ENCODE assay signal across 8 cellular contexts in the genomic region with DNA sequence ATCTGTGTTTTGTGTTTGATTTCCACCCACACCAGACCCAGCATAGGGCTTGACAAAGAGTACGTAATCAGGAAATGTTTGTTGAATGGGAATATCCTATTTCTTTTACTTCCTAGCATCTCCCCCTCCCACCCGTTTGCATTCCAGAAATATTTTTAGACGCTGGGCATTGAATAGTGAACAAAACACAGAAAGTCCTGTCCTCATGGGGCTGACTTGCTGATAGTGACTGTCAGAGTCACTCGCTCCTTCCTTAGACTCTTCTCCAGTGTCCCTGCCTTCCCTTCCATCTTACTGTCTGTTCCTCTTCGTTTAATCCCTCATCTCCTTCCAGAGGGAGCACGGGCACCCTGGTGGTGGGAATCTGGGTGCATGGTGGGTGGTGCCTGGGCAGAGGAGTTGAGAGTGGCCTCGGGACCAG. TPM values are rescaled to one million over a fixed set of nuclear protein-coding genes. Genes with fewer than 3 reads are reported as not detected.
DNase-seq lines count a peak whose midpoint lies in the region; ATAC-seq and TF ChIP-seq lines count a peak whose summit lies in the region.

No MANE protein-coding gene starts in this region.

- peak overlapping the region; percentile 78 for H3K4me3 ChIP-seq in GM08714 (ENCODE audit: low read length)
- H3K4me3 ChIP-seq in coronary artery: peak overlapping the region; percentile 85
- H3K4me3 ChIP-seq in naive thymus-derived CD4-positive, alpha-beta T cell (ENCODE audit: low read length): peak overlapping the region; percentile 78

- CTCF ChIA-PET in naive thymus-derived CD4-positive, alpha-beta T cell (lab: Charles Lee): interaction anchor here (0.6 to 1.6 kb wide), 2 partner anchors 28 to 394 kb away, joined by 3 to 6 read pairs; no protein-coding TSS in a partner anchor

- H3K27me3 ChIP-seq in naive thymus-derived CD4-positive, alpha-beta T cell (ENCODE audit: control insufficient read depth in 2 of 2, insufficient read depth in 2 of 2, low read length in 2 of 2): no peaks in the 10 kb centered on the region

- peak overlapping the region; percentile 84 to 95 for H3K27ac ChIP-seq in coronary artery
- peak overlapping the region; percentile 75 for H3K27ac ChIP-seq in naive thymus-derived CD4-positive, alpha-beta T cell (ENCODE audit: low read depth, low read length)

- no peak for ATAC-seq in naive thymus-derived CD4-positive, alpha-beta T cell
- ATAC-seq in GM18505 (IDR thresholded peaks at IDR 0.05; ENCODE audit: unreplicated experiment) (no peak), GM18520 (IDR thresholded peaks at IDR 0.05; ENCODE audit: unreplicated experiment) (no peak), HG03378 (IDR thresholded peaks at IDR 0.05; ENCODE audit: unreplicated experiment) (no peak), GM19455 (IDR thresholded peaks at IDR 0.05; ENCODE audit: unreplicated experiment) (no peak)

- POLR2A ChIA-PET in naive thymus-derived CD4-positive, alpha-beta T cell (lab: Charles Lee): interaction anchor here (1.0 to 1.1 kb wide), 3 partner anchors 92 to 216 kb away, joined by 3 read pairs; no protein-coding TSS in a partner anchor

- no peak for TF ChIP-seq POLR2A in GM18505 (IDR thresholded peaks at IDR 0.05; ENCODE audit: borderline replicate concordance, extremely low read depth, insufficient read depth, insufficient read length)

- no peaks in the 10 kb centered on the region for H3K9me3 ChIP-seq in naive thymus-derived CD4-positive, alpha-beta T cell (ENCODE audit: control insufficient read depth in 2 of 3, low read length in 3 of 3)

- peaks cover 0 to 15% (median 0%) of the 10 kb centered on the region in 3 experiments for H3K36me3 ChIP-seq in naive thymus-derived CD4-positive, alpha-beta T cell (ENCODE audit: control insufficient read depth in 2 of 3, insufficient read depth in 3 of 3, low read length in 3 of 3)

- H3K9me3 Mint-ChIP-seq in naive thymus-derived CD4-positive, alpha-beta T cell: peaks cover 0 to 2% (median 0%) of the 10 kb centered on the region in 11 donors

- DNase-seq in NCI-H82 (lab: John Stamatoyannopoulos, UW) (peak; percentile 58), coronary artery (ENCODE audit: low spot score) (no peak)
- peak in 2 of 9 donors; percentile 3 to 4 for DNase-seq in naive thymus-derived CD4-positive, alpha-beta T cell

- peak overlapping the region; percentile 79 to 95 (median 93) for H3K4me3 Mint-ChIP-seq in naive thymus-derived CD4-positive, alpha-beta T cell

- H3K27ac Mint-ChIP-seq in naive thymus-derived CD4-positive, alpha-beta T cell: peak overlapping the region; percentile 71 to 96 (median 91)

- intact Hi-C loops in naive thymus-derived CD4-positive, alpha-beta T cell (cut with micrococcal nuclease): loop anchor here (1.0 to 10.0 kb wide), 19 partner anchors 70 to 892 kb away; a partner anchor contains a TSS

- peaks cover 0 to 20% (median 5%) of the 10 kb centered on the region in 5 donors for H3K36me3 Mint-ChIP-seq in naive thymus-derived CD4-positive, alpha-beta T cell

- H3K27me3 Mint-ChIP-seq in naive thymus-derived CD4-positive, alpha-beta T cell: no peaks in the 10 kb centered on the region

- no peak for TF ChIP-seq CTCF in coronary artery (IDR thresholded peaks at IDR 0.05)

- peaks cover 22 to 48% (median 37%) of the 10 kb centered on the region in 7 donors for H3K4me1 Mint-ChIP-seq in naive thymus-derived CD4-positive, alpha-beta T cell

- H3K4me1 ChIP-seq in naive thymus-derived CD4-positive, alpha-beta T cell (ENCODE audit: control insufficient read depth in 2 of 2, insufficient read depth in 2 of 2, low read length in 2 of 2): peaks cover 19 to 26% of the 10 kb centered on the region in 2 donors

RNA-seq across cellular contexts. Expression of a gene that starts 0.5 kb away (rescaled TPM):
- 10 to 100 TPM in 1 of 5 experiments, 1 to 10 TPM in 4; 5.4 to 11.6 (median 6.6) TPM for total RNA-seq in naive thymus-derived CD4-positive, alpha-beta T cell
- polyA plus RNA-seq in naive thymus-derived CD4-positive, alpha-beta T cell: 10 to 100 TPM; 12.2 to 18.1 TPM

RNA-seq across cellular contexts. Expression of a gene that starts 53.6 kb away (rescaled TPM):
- not detected for total RNA-seq in naive thymus-derived CD4-positive, alpha-beta T cell
- not detected for polyA plus RNA-seq in naive thymus-derived CD4-positive, alpha-beta T cell
